12 cellular contexts compared by ENCODE assay signal in genomic region chr14:56172571-56172971, GRCh38. TPM values are rescaled to one million over a fixed set of nuclear protein-coding genes. Genes with fewer than 3 reads are reported as not detected.
DNase-seq lines count a peak whose midpoint lies in the region; TF ChIP-seq lines count a peak whose summit lies in the region.
"Had no signal": no experiment of that assay in that cellular context is flagged by ENCODE, and none has a peak within 500 bp of the region (broad histone marks: within the 10 kb centered on the region; RNA-seq: fewer than 3 reads in every experiment).

No MANE protein-coding gene starts in this region.

- no peak overlapping the region for H3K56ac ChIP-seq in mesendoderm (ENCODE audit: low read length)

- H3K9ac ChIP-seq in HUES6 (ENCODE audit: low read length) (no peak overlapping the region), mesendoderm (ENCODE audit: low read length) (no peak overlapping the region)

- H2AK5ac ChIP-seq in mesendoderm (ENCODE audit: low read length) = no peak overlapping the region

- TF ChIP-seq CTCF in Caco-2 (IDR thresholded peaks at IDR 0.05; ENCODE audit: insufficient read depth in 1 of 2, low read depth in 1 of 2, low read length in 1 of 2, severe bottlenecking in 1 of 2, unreplicated experiment in 1 of 2) = no peak

- H3K27me3 ChIP-seq in HUES6 (ENCODE audit: control insufficient read depth, insufficient read depth, low read length) (no peaks in the 10 kb centered on the region), mesendoderm (ENCODE audit: insufficient read depth, low read length, poor library complexity) (no peaks in the 10 kb centered on the region), Caco-2 (replicated peaks; ENCODE audit: control insufficient read depth, insufficient read depth, low read length) (no peaks in the 10 kb centered on the region)
- H3K27me3 ChIP-seq: heart right ventricle, right lobe of liver, upper lobe of left lung had no signal

- H2BK120ac ChIP-seq in mesendoderm (ENCODE audit: low read depth, low read length) = no peak overlapping the region

- no TSS peak for BruUV-seq in Caco-2 (replicated peaks; lab: Mats Ljungman, UMichigan)

- no peak overlapping the region for H4K5ac ChIP-seq in mesendoderm (ENCODE audit: low read length)

- intact Hi-C loops in Caco-2 (cut with micrococcal nuclease; ENCODE audit: unreplicated experiment) = no loop called here

- H2BK5ac ChIP-seq in mesendoderm (ENCODE audit: low read length) = no peak overlapping the region

- peak; percentile 71 for DNase-seq in AG20443 (ENCODE audit: low spot score)
- DNase-seq in astrocyte of the hippocampus (ENCODE audit: low read depth, low spot score) = peak; percentile 84
- DNase-seq in mesendoderm = peak; percentile 51
- DNase-seq in Caco-2 = no peak
- no peak for DNase-seq in UCSD-AML1 (lab: John Stamatoyannopoulos, UW; ENCODE audit: unreplicated experiment)
- no peak for DNase-seq in pons (ENCODE audit: low spot score)
- no peak for DNase-seq in SKM-1 treated with dmso at 0.1 percent for 144 hours (lab: John Stamatoyannopoulos, UW; ENCODE audit: unreplicated experiment)
- DNase-seq: heart right ventricle, NCI-H774, right lobe of liver had no signal

- H3K4me2 ChIP-seq in mesendoderm (ENCODE audit: low read length) = no peak overlapping the region

- no peak overlapping the region for H2BK15ac ChIP-seq in mesendoderm (replicated peaks; ENCODE audit: low read depth)

- CTCF ChIA-PET in Caco-2 (lab: Charles Lee) = no interaction called here

- peaks cover 9% of the 10 kb centered on the region for H3K4me1 Mint-ChIP-seq in Caco-2 (ENCODE audit: low read depth, unreplicated experiment)

- no peak overlapping the region for H3K27ac Mint-ChIP-seq in Caco-2 (ENCODE audit: unreplicated experiment)

- H3K9me3 ChIP-seq in HUES6 (ENCODE audit: control insufficient read depth, insufficient read depth, low read depth, low read length) = no peaks in the 10 kb centered on the region
- H3K9me3 ChIP-seq in Caco-2 = peaks cover under 1% of the 10 kb centered on the region; the same call in 1 of the 2 replicates
- H3K9me3 ChIP-seq: right lobe of liver, upper lobe of left lung had no signal

- H3K36me3 Mint-ChIP-seq in Caco-2 (ENCODE audit: insufficient read depth, unreplicated experiment) = no peaks in the 10 kb centered on the region

- no CpG with 5 or more reads among the region's 3 CpGs for WGBS in mesendoderm (ENCODE audit: extremely low coverage, insufficient coverage, low lambda C conversion rate)

- no peaks in the 10 kb centered on the region for H3K27me3 Mint-ChIP-seq in Caco-2 (ENCODE audit: insufficient read depth, unreplicated experiment)

- H3K4me3 Mint-ChIP-seq in Caco-2 (ENCODE audit: unreplicated experiment) = no peak overlapping the region

- H3K36me3 ChIP-seq in HUES6 (ENCODE audit: control insufficient read depth, insufficient read depth, low read length) = no peaks in the 10 kb centered on the region
- no peaks in the 10 kb centered on the region for H3K36me3 ChIP-seq in mesendoderm (ENCODE audit: control insufficient read depth, insufficient read depth, low read length)
- H3K36me3 ChIP-seq in Caco-2 (ENCODE audit: control insufficient read depth, insufficient read depth, low read length) = no peaks in the 10 kb centered on the region
- H3K36me3 ChIP-seq: heart right ventricle, right lobe of liver, upper lobe of left lung had no signal

- H3K79me1 ChIP-seq in mesendoderm (ENCODE audit: low read length) = peaks cover 8% of the 10 kb centered on the region

- H3K4me1 ChIP-seq in HUES6 (ENCODE audit: control insufficient read depth, insufficient read depth, low read length) = peaks cover 12% of the 10 kb centered on the region
- H3K4me1 ChIP-seq in mesendoderm (ENCODE audit: control insufficient read depth, low read depth, low read length) = no peaks in the 10 kb centered on the region
- H3K4me1 ChIP-seq in Caco-2 = no peaks in the 10 kb centered on the region
- H3K4me1 ChIP-seq: right lobe of liver had no signal

- POLR2A ChIA-PET in Caco-2 (lab: Charles Lee) = no interaction called here

- peaks cover under 1% of the 10 kb centered on the region for H3K9me3 Mint-ChIP-seq in Caco-2 (ENCODE audit: unreplicated experiment)

- no peaks in the 10 kb centered on the region for H3K79me2 ChIP-seq in mesendoderm (ENCODE audit: control insufficient read depth, insufficient read depth, low read length)

- H3K23ac ChIP-seq in mesendoderm (ENCODE audit: low read length) = no peak overlapping the region

- H3K4me3 ChIP-seq in HUES6 (ENCODE audit: low read depth, low read length) (no peak overlapping the region), mesendoderm (ENCODE audit: low read length) (no peak overlapping the region), Caco-2 (ENCODE audit: low read depth, low read length) (no peak overlapping the region)
- H3K4me3 ChIP-seq: heart right ventricle, right lobe of liver, upper lobe of left lung had no signal

- H3K18ac ChIP-seq in mesendoderm (ENCODE audit: low read length) = no peak overlapping the region

- 0 out of 2 replicates have a peak overlapping the region, but pooled peaks have one; percentile 4 for H3K27ac ChIP-seq in HUES6 (ENCODE audit: low read depth, low read length)
- no peak overlapping the region for H3K27ac ChIP-seq in mesendoderm (ENCODE audit: low read depth, low read length)
- H3K27ac ChIP-seq: right lobe of liver, upper lobe of left lung had no signal

- no peak overlapping the region for H4K8ac ChIP-seq in mesendoderm (ENCODE audit: low read depth, low read length)

- H3K4ac ChIP-seq in mesendoderm (ENCODE audit: low read depth, low read length) = no peak overlapping the region

RNA-seq across cellular contexts. Expression of gene PELI2, which starts 54.4 kb away (rescaled TPM):
- 5.8 TPM for polyA plus RNA-seq in mesendoderm (2013, experiment 1 of 2)
- 5.1 TPM for polyA plus RNA-seq in mesendoderm (2013, experiment 2 of 2)
- 8.1 and 8.5 TPM in 2 replicates for total RNA-seq in Caco-2 (2022)

Comparison
In these comparisons a context has a peak if more than half of its experiments do, and no peak if none do; other contexts are left out.
1. DNase-seq: peak in AG20443 (single experiment), astrocyte of the hippocampus (single experiment) and mesendoderm (single experiment); none in Caco-2 (0 of 2), UCSD-AML1 (single experiment), pons (single experiment) and SKM-1 treated with dmso at 0.1 percent for 144 hours (single experiment).